Comparison of ENCODE assay signal across 16 cellular contexts in genomic region chr2:98552499-98553179, GRCh38. TPM values are rescaled to one million over a fixed set of nuclear protein-coding genes. Genes with fewer than 3 reads are reported as not detected.
DNase-seq lines count a peak whose midpoint lies in the region; ATAC-seq and TF ChIP-seq lines count a peak whose summit lies in the region.
"Had no signal": no experiment of that assay in that cellular context is flagged by ENCODE, and none has a peak within 500 bp of the region (broad histone marks: within the 10 kb centered on the region; RNA-seq: fewer than 3 reads in every experiment).

No MANE protein-coding gene starts in this region.

- TF ChIP-seq CTCF in OCI-LY1 (IDR thresholded peaks at IDR 0.05; ENCODE audit: low read length): no peak

- peak overlapping the region; percentile 91 for H3K27ac ChIP-seq in OCI-LY1 (ENCODE audit: low read depth, low read length, poor library complexity, severe bottlenecking)
- H3K27ac ChIP-seq: adrenal gland, dorsolateral prefrontal cortex had no signal

- ATAC-seq in activated CD8-positive, alpha-beta memory T cell treated with anti-CD3 and anti-CD28 coated beads, Interleukin-2, amount 10 ng/mL, durations not matched to agents 7 days and 5 days: no peak
- no peak for ATAC-seq in central memory CD8-positive, alpha-beta T cell (replicated peaks; ENCODE audit: extremely low read depth, poor library complexity, severe bottlenecking)
- ATAC-seq in HG02763 (IDR thresholded peaks at IDR 0.05; ENCODE audit: unreplicated experiment): no peak
- ATAC-seq: GM12878 had no signal

- no peak overlapping the region for H3K4me3 Mint-ChIP-seq in activated CD8-positive, alpha-beta memory T cell treated with anti-CD3 and anti-CD28 coated beads, Interleukin-2, amount 10 ng/mL, durations not matched to agents 7 days and 5 days
- H3K4me3 Mint-ChIP-seq in central memory CD8-positive, alpha-beta T cell: no peak overlapping the region

- H3K36me3 Mint-ChIP-seq in activated CD8-positive, alpha-beta memory T cell treated with anti-CD3 and anti-CD28 coated beads, Interleukin-2, amount 10 ng/mL, durations not matched to agents 7 days and 5 days: peaks cover 66% of the 10 kb centered on the region
- peaks cover 51% of the 10 kb centered on the region for H3K36me3 Mint-ChIP-seq in central memory CD8-positive, alpha-beta T cell (ENCODE audit: insufficient read depth)

- no peaks in the 10 kb centered on the region for H3K27me3 Mint-ChIP-seq in activated CD8-positive, alpha-beta memory T cell treated with anti-CD3 and anti-CD28 coated beads, Interleukin-2, amount 10 ng/mL, durations not matched to agents 7 days and 5 days
- no peaks in the 10 kb centered on the region for H3K27me3 Mint-ChIP-seq in central memory CD8-positive, alpha-beta T cell
- H3K27me3 Mint-ChIP-seq: progenitor cell of endocrine pancreas had no signal

- H3K4me1 Mint-ChIP-seq in activated CD8-positive, alpha-beta memory T cell treated with anti-CD3 and anti-CD28 coated beads, Interleukin-2, amount 10 ng/mL, durations not matched to agents 7 days and 5 days: peaks cover 87% of the 10 kb centered on the region
- peaks cover 29% of the 10 kb centered on the region for H3K4me1 Mint-ChIP-seq in central memory CD8-positive, alpha-beta T cell

- no peaks in the 10 kb centered on the region for H4K20me1 ChIP-seq in OCI-LY1 (ENCODE audit: insufficient read depth, low read length)

- CTCF ChIA-PET in activated CD8-positive, alpha-beta memory T cell treated with anti-CD3 and anti-CD28 coated beads, Interleukin-2, amount 10 ng/mL, durations not matched to agents 7 days and 5 days (lab: Charles Lee): interaction anchor here (1.5 to 1.8 kb wide), 2 partner anchors 17 to 73 kb away, joined by 4 read pairs; no protein-coding TSS in a partner anchor

- no peaks in the 10 kb centered on the region for H3K79me2 ChIP-seq in OCI-LY1 (ENCODE audit: insufficient read depth, low read length)

- H3K9me2 ChIP-seq in OCI-LY1 (ENCODE audit: low read depth, low read length): no peaks in the 10 kb centered on the region

- H2AFZ ChIP-seq in OCI-LY1 (ENCODE audit: low read length): no peak overlapping the region

- no peaks in the 10 kb centered on the region for H3K9me3 Mint-ChIP-seq in activated CD8-positive, alpha-beta memory T cell treated with anti-CD3 and anti-CD28 coated beads, Interleukin-2, amount 10 ng/mL, durations not matched to agents 7 days and 5 days (ENCODE audit: low read depth)
- no peaks in the 10 kb centered on the region for H3K9me3 Mint-ChIP-seq in central memory CD8-positive, alpha-beta T cell

- H3F3A ChIP-seq in OCI-LY1 (ENCODE audit: insufficient read depth, low read length): no peaks in the 10 kb centered on the region

- H3K9me3 ChIP-seq in OCI-LY1 (ENCODE audit: low read length): no peaks in the 10 kb centered on the region
- H3K9me3 ChIP-seq: adrenal gland had no signal

- peaks cover 71% of the 10 kb centered on the region for H3K4me1 ChIP-seq in OCI-LY1 (ENCODE audit: insufficient read depth, low read length, severe bottlenecking)
- H3K4me1 ChIP-seq: adrenal gland had no signal

- H3K36me3 ChIP-seq in OCI-LY1 (ENCODE audit: insufficient read depth, low read length): peaks cover 8% of the 10 kb centered on the region

- no peak overlapping the region for H3K9ac ChIP-seq in OCI-LY1 (ENCODE audit: low read length)

- no peaks in the 10 kb centered on the region for H3K27me3 ChIP-seq in OCI-LY1 (ENCODE audit: insufficient read depth, low read length)
- H3K27me3 ChIP-seq: adrenal gland, dorsolateral prefrontal cortex had no signal

- H3K27ac Mint-ChIP-seq in activated CD8-positive, alpha-beta memory T cell treated with anti-CD3 and anti-CD28 coated beads, Interleukin-2, amount 10 ng/mL, durations not matched to agents 7 days and 5 days: no peak overlapping the region
- H3K27ac Mint-ChIP-seq in central memory CD8-positive, alpha-beta T cell (ENCODE audit: low read depth): peak overlapping the region; percentile 9
- H3K27ac Mint-ChIP-seq: progenitor cell of endocrine pancreas had no signal

- H3K4me2 ChIP-seq in OCI-LY1 (ENCODE audit: low read length): no peak overlapping the region

- no peak overlapping the region for H3K4me3 ChIP-seq in OCI-LY1 (ENCODE audit: low read depth, low read length, poor library complexity, severe bottlenecking)
- no peak overlapping the region for H3K4me3 ChIP-seq in skeletal muscle cell (ENCODE audit: low read depth, low read length)
- H3K4me3 ChIP-seq: adrenal gland, GM12878 had no signal

- peak; percentile 28 for DNase-seq in activated CD8-positive, alpha-beta memory T cell treated with anti-CD3 and anti-CD28 coated beads, Interleukin-2, amount 10 ng/mL, durations not matched to agents 7 days and 5 days
- no peak for DNase-seq in activated CD8-positive, alpha-beta memory T cell treated with anti-CD3 and anti-CD28 coated beads, Interleukin-2, amount 50 U/mL, for 4 hours
- DNase-seq in central memory CD8-positive, alpha-beta T cell (ENCODE audit: low spot score in 2 of 2): no peak
- peak; percentile 52 for DNase-seq in skeletal muscle cell (ENCODE audit: low read depth)
- no peak for DNase-seq in SKM-1 (lab: John Stamatoyannopoulos, UW; ENCODE audit: unreplicated experiment)
- DNase-seq in activated effector memory CD4-positive, alpha-beta T cell treated with anti-CD3 and anti-CD28 coated beads, Interleukin-2, amount 50 U/mL, for 16 hours: no peak
- DNase-seq: activated CD4-positive, alpha-beta T cell treated with anti-CD3 and anti-CD28 coated beads for 1 hour; DMS53; dorsolateral prefrontal cortex; foreskin melanocyte; NK-92 treated with Interleukin-12 subunit alpha and Interleukin-12 subunit beta, amount 100 ng/mL, for 24 hours had no signal

RNA-seq across cellular contexts. Expression of gene COA5, which starts 55.7 kb away (rescaled TPM):
- total RNA-seq in activated CD8-positive, alpha-beta memory T cell treated with anti-CD3 and anti-CD28 coated beads, Interleukin-2, amount 10 ng/mL, durations not matched to agents 7 days and 5 days: 10 to 100 TPM; 22.2 to 26.0 TPM

RNA-seq across cellular contexts. Expression of gene UNC50, which starts 55.8 kb away (rescaled TPM):
- total RNA-seq in activated CD8-positive, alpha-beta memory T cell treated with anti-CD3 and anti-CD28 coated beads, Interleukin-2, amount 10 ng/mL, durations not matched to agents 7 days and 5 days: 10 to 100 TPM; 26.7 to 33.5 TPM

Comparison
In these comparisons a context has a peak if more than half of its experiments do, and no peak if none do; other contexts are left out.
1. DNase-seq: peak in activated CD8-positive, alpha-beta memory T cell treated with anti-CD3 and anti-CD28 coated beads, Interleukin-2, amount 10 ng/mL, durations not matched to agents 7 days and 5 days (single experiment) and skeletal muscle cell (single experiment); none in activated CD8-positive, alpha-beta memory T cell treated with anti-CD3 and anti-CD28 coated beads, Interleukin-2, amount 50 U/mL, for 4 hours (single experiment), central memory CD8-positive, alpha-beta T cell (0 of 2), SKM-1 (single experiment) and activated effector memory CD4-positive, alpha-beta T cell treated with anti-CD3 and anti-CD28 coated beads, Interleukin-2, amount 50 U/mL, for 16 hours (single experiment).